Comparison of ENCODE assay signal across 8 cellular contexts in the genomic region with DNA sequence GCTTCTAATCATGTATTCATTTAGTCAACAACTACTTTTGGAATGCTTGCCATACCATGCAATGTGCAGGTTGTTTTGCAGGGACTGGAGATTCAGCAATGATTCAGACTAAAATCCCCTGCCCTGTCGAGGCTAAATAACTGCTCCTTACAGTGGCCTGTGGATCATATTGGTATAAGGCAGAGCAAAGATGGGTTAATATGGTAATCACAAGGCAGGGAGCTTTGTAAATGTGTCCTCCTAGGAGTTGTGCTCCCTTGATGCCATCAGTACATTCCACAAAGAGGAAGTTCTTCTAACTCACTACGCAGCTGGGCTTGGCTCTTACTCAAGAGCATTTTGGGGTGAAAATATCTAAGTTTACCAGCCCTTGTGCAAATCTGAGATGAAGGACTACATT. TPM values are rescaled to one million over a fixed set of nuclear protein-coding genes. Genes with fewer than 3 reads are reported as not detected.
A peak's percentile ranks its signal among the peaks of the same experiment; 100 is the strongest.
DNase-seq lines count a peak whose midpoint lies in the region; ATAC-seq and TF ChIP-seq lines count a peak whose summit lies in the region.

No MANE protein-coding gene starts in this region.

- peak overlapping the region; percentile 86 for H3K4me3 Mint-ChIP-seq in HFFc6
- H3K4me3 Mint-ChIP-seq in T-helper 17 cell = peak overlapping the region; percentile 90

- peak overlapping the region; percentile 94 for H3K27ac Mint-ChIP-seq in HFFc6
- peak overlapping the region; percentile 96 for H3K27ac Mint-ChIP-seq in T-helper 17 cell

- H3K27me3 ChIP-seq in DND-41 (ENCODE audit: insufficient read depth, low read length, poor library complexity) = no peaks in the 10 kb centered on the region

- no peaks in the 10 kb centered on the region for H4K20me1 ChIP-seq in DND-41 (ENCODE audit: insufficient read depth, low read length)

- H3K36me3 ChIP-seq in DND-41 (ENCODE audit: insufficient read depth, low read length) = peaks cover 4% of the 10 kb centered on the region; the same call in 1 of the 2 replicates

- H3K4me1 ChIP-seq in DND-41 (ENCODE audit: insufficient read depth, low read length) = peaks cover 33% of the 10 kb centered on the region

- H3K9me3 Mint-ChIP-seq in HFFc6 = 0 out of 2 replicates have a peak, but pooled peaks cover 5% of the 10 kb centered on the region

- DNase-seq in DND-41 (peak; percentile 31), HFFc6 (peak; percentile 18), T-helper 17 cell (no peak), fibroblast of gingiva (ENCODE audit: low read depth) (peak; percentile 52), pons (ENCODE audit: low spot score) (peak; percentile 85), amniotic stem cell (lab: John Stamatoyannopoulos, UW) (no peak)

- peaks cover 70% of the 10 kb centered on the region for H3K4me1 Mint-ChIP-seq in HFFc6 (ENCODE audit: low read depth)
- peaks cover 27% of the 10 kb centered on the region for H3K4me1 Mint-ChIP-seq in T-helper 17 cell

- H3K9ac ChIP-seq in DND-41 (ENCODE audit: low read depth, low read length) = peak overlapping the region; percentile 58

- H2AFZ ChIP-seq in DND-41 (ENCODE audit: low read depth, low read length) = peak overlapping the region; percentile 79

- no peaks in the 10 kb centered on the region for H3K9me3 ChIP-seq in DND-41 (ENCODE audit: insufficient read depth, low read length, severe bottlenecking)
- H3K9me3 ChIP-seq in T-helper 17 cell (ENCODE audit: control insufficient read depth, low read length, poor library complexity, severe bottlenecking) = no peaks in the 10 kb centered on the region

- H3K27me3 Mint-ChIP-seq in HFFc6 (ENCODE audit: insufficient read depth) (peaks cover 3% of the 10 kb centered on the region), T-helper 17 cell (no peaks in the 10 kb centered on the region)

- peak overlapping the region; percentile 58 to 64; a peak in 3 of 4 replicates for H3K4me3 ChIP-seq in DND-41 (ENCODE audit: low read depth in 1 of 2, low read length in 2 of 2)

- peak; percentile 68 for ATAC-seq in DND-41 (ENCODE audit: insufficient read depth, low read depth)
- ATAC-seq in T-helper 17 cell = peak; percentile 56
- no peak for ATAC-seq in HG03457 (IDR thresholded peaks at IDR 0.05; ENCODE audit: unreplicated experiment)
- ATAC-seq in HG03342 (IDR thresholded peaks at IDR 0.05; ENCODE audit: unreplicated experiment) = no peak

- H3K36me3 Mint-ChIP-seq in HFFc6 (ENCODE audit: low read depth) (peaks cover 3% of the 10 kb centered on the region), T-helper 17 cell (ENCODE audit: low read depth) (peaks cover 3% of the 10 kb centered on the region)

- H3K27ac ChIP-seq in DND-41 (ENCODE audit: low read length) = peak overlapping the region; percentile 85

- TF ChIP-seq CTCF in DND-41 (IDR thresholded peaks at IDR 0.05; ENCODE audit: borderline replicate concordance, extremely low read depth, low read length, poor library complexity, severe bottlenecking) (no peak), HFFc6 (IDR thresholded peaks at IDR 0.05) (no peak)

- H3K79me2 ChIP-seq in DND-41 (ENCODE audit: insufficient read depth, low read length) = peaks cover 3% of the 10 kb centered on the region; the same call in 1 of the 2 replicates

- H3K4me2 ChIP-seq in DND-41 (ENCODE audit: insufficient read depth, low read length) = peak overlapping the region; percentile 70

RNA-seq across cellular contexts. Expression of a gene that starts 0.6 kb away (rescaled TPM):
- total RNA-seq in HFFc6 (2021; fragmentation: NEBNext Ultra II Directional; extraction: Animal tissue kit (Norgen Biotek cat#: 25700)) = 10 to 100 TPM in 5 of 6 experiments, 1 to 10 TPM in 1; 8.7 to 14.1 (median 13.0) TPM
- total RNA-seq in T-helper 17 cell = 10 to 100 TPM; 17.6 to 19.5 TPM

RNA-seq across cellular contexts. Expression of a gene that starts 26.6 kb away (rescaled TPM):
- 10 to 100 TPM; 11.5 to 18.6 (median 18.0) TPM for total RNA-seq in HFFc6 (2021; fragmentation: NEBNext Ultra II Directional; extraction: Animal tissue kit (Norgen Biotek cat#: 25700))
- total RNA-seq in T-helper 17 cell = 10 to 100 TPM in 1 of 2 donors, 1 to 10 TPM in 1; 5.4 to 10.3 TPM

RNA-seq across cellular contexts. Expression of a gene that starts 49.7 kb away (rescaled TPM):
- total RNA-seq in HFFc6 (2021; fragmentation: NEBNext Ultra II Directional; extraction: Animal tissue kit (Norgen Biotek cat#: 25700)) = 100 to 1,000 TPM; 108 to 212 (median 122) TPM
- total RNA-seq in T-helper 17 cell = 10 to 100 TPM; 24.7 to 33.8 TPM

Comparison
In these comparisons a context has a peak if more than half of its experiments do, and no peak if none do; other contexts are left out.
1. ATAC-seq: peak in DND-41 (single experiment) and T-helper 17 cell (single experiment); none in HG03457 (single experiment) and HG03342 (single experiment).
2. DNase-seq: peak in DND-41 (single experiment), HFFc6 (single experiment), fibroblast of gingiva (single experiment) and pons (single experiment); none in T-helper 17 cell (0 of 3) and amniotic stem cell (single experiment).